Comparison of ENCODE assay signal across 23 cellular contexts in the genomic region with DNA sequence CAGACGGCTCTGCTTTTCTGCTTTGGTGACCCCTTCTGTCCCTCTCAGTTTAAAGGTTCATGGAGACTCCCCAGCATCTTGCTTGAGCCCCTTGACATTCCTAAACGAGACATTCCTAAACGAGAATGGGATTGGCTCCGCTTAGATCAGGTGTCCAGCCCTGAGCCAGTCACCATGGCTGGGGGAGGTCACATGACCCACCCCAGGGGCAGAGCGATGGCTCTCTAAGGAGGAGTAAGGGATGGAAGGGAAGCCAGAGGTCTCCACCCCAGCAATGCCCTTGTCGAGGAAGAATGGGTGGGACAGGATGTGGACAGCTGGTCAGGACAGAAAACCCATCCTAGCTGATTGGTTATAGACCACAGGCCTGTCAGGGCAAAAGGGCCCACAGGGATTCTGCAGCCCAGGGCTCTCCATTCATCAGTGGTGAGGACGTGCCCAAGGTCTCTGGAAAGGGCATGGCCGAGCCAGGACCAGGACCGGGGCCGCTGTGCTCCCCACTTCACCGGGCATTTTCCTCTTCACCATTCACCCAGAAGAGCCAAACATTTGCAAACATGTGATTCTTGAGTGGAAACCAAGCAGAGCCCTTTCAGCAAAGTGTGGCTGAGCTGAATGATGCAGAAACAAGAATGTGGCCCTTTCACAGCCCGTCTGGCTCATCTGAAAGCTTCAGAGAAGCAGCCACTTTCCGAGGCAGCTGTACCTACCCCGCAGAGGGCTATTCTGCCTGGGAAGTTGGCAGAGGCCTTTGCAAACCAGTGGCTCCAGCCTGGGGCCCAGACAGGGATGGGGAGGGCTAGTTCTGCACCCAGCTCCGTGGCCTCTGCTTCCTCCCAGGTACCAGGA.
"Had no signal": no experiment of that assay in that cellular context is flagged by ENCODE, and none has a peak within 500 bp of the region (broad histone marks: within the 10 kb centered on the region; RNA-seq: fewer than 3 reads in every experiment).

No MANE protein-coding gene starts in this region.

- H3K4me1 ChIP-seq: ascending aorta, gastroesophageal sphincter, heart left ventricle, left lung, parathyroid adenoma, transverse colon, uterus had no signal

- H3K27ac Mint-ChIP-seq: activated CD4-positive, alpha-beta T cell treated with anti-CD3 and anti-CD28 coated beads, Interleukin-2, amount 10 ng/mL, durations not matched to agents 7 days and 5 days; activated CD8-positive, alpha-beta T cell treated with anti-CD3 and anti-CD28 coated beads, Interleukin-2, amount 10 ng/mL, durations not matched to agents 7 days and 5 days had no signal

- H3K9me3 Mint-ChIP-seq: activated CD4-positive, alpha-beta T cell treated with anti-CD3 and anti-CD28 coated beads, Interleukin-2, amount 10 ng/mL, durations not matched to agents 7 days and 5 days; activated T-cell treated with anti-CD3 and anti-CD28 coated beads, Interleukin-2, amount 50 U/mL, for 4 hours; central memory CD8-positive, alpha-beta T cell had no signal

- H3K79me2 ChIP-seq: parathyroid adenoma had no signal

- H3K36me3 ChIP-seq: ascending aorta, gastroesophageal sphincter, heart left ventricle, left lung, transverse colon, uterus had no signal

- H3K27me3 Mint-ChIP-seq: activated CD4-positive, alpha-beta T cell treated with anti-CD3 and anti-CD28 coated beads, Interleukin-2, amount 10 ng/mL, durations not matched to agents 7 days and 5 days had no signal

- DNase-seq: activated CD4-positive, alpha-beta T cell treated with anti-CD3 and anti-CD28 coated beads, Interleukin-2, amount 10 ng/mL, durations not matched to agents 7 days and 5 days; activated CD8-positive, alpha-beta memory T cell treated with anti-CD3 and anti-CD28 coated beads, Interleukin-2, amount 50 U/mL, for 4 hours; activated CD8-positive, alpha-beta T cell treated with anti-CD3 and anti-CD28 coated beads, Interleukin-2, amount 10 ng/mL, durations not matched to agents 7 days and 5 days; activated effector memory CD4-positive, alpha-beta T cell treated with anti-CD3 and anti-CD28 coated beads, Interleukin-2, amount 50 U/mL, for 16 hours; activated naive CD4-positive, alpha-beta T cell treated with anti-CD3 and anti-CD28 coated beads, Interleukin-2, amount 50 U/mL, for 16 hours; activated T-cell treated with anti-CD3 and anti-CD28 coated beads, Interleukin-2, amount 50 U/mL, for 4 hours; cortex of kidney; effector CD4-positive, alpha-beta T cell; heart left ventricle; kidney; left lung; stimulated activated CD4-positive, alpha-beta T cell treated with anti-CD3 and anti-CD28 coated beads, Interleukin-12 subunit alpha, Interleukin-12 subunit beta, amount 100 ng/mL, for 4 hours; stimulated activated CD4-positive, alpha-beta T cell treated with anti-CD3 and anti-CD28 coated beads, Interleukin-1b, Interleukin-23, amount 100 ng/mL, for 48 hours; stimulated activated CD8-positive, alpha-beta memory T cell treated with anti-CD3 and anti-CD28 coated beads, Interleukin-4, amount 100 ng/mL, for 48 hours; stimulated activated naive CD4-positive, alpha-beta T cell treated with Interleukin-2 at 50 U/mL for 16 hours; T-helper 1 cell; T1000; transverse colon; uterus had no signal

- H3K4me3 ChIP-seq: ascending aorta, gastroesophageal sphincter, heart left ventricle, left lung, transverse colon, uterus had no signal

- H3K4me3 Mint-ChIP-seq: activated CD4-positive, alpha-beta T cell treated with anti-CD3 and anti-CD28 coated beads, Interleukin-2, amount 10 ng/mL, durations not matched to agents 7 days and 5 days; activated CD8-positive, alpha-beta T cell treated with anti-CD3 and anti-CD28 coated beads, Interleukin-2, amount 10 ng/mL, durations not matched to agents 7 days and 5 days; activated T-cell treated with anti-CD3 and anti-CD28 coated beads, Interleukin-2, amount 50 U/mL, for 4 hours; central memory CD8-positive, alpha-beta T cell had no signal

- H3K27ac ChIP-seq: ascending aorta, gastroesophageal sphincter, heart left ventricle, left lung, parathyroid adenoma, transverse colon, uterus had no signal

- H3K9me3 ChIP-seq: ascending aorta, gastroesophageal sphincter, heart left ventricle, left lung, transverse colon, uterus had no signal

- ATAC-seq: activated CD8-positive, alpha-beta T cell treated with anti-CD3 and anti-CD28 coated beads, Interleukin-2, amount 10 ng/mL, durations not matched to agents 7 days and 5 days; activated T-cell treated with anti-CD3 and anti-CD28 coated beads, Interleukin-2, amount 50 U/mL, for 4 hours; gastroesophageal sphincter; left lung had no signal

- H2AFZ ChIP-seq: parathyroid adenoma had no signal

- H3K9ac ChIP-seq: parathyroid adenoma had no signal

- H3K27me3 ChIP-seq: ascending aorta, heart left ventricle, transverse colon, uterus had no signal

- H3K4me1 Mint-ChIP-seq: activated CD4-positive, alpha-beta T cell treated with anti-CD3 and anti-CD28 coated beads, Interleukin-2, amount 10 ng/mL, durations not matched to agents 7 days and 5 days; central memory CD8-positive, alpha-beta T cell had no signal
